ENCODE assay signal across 16 cellular contexts in the genomic region with DNA sequence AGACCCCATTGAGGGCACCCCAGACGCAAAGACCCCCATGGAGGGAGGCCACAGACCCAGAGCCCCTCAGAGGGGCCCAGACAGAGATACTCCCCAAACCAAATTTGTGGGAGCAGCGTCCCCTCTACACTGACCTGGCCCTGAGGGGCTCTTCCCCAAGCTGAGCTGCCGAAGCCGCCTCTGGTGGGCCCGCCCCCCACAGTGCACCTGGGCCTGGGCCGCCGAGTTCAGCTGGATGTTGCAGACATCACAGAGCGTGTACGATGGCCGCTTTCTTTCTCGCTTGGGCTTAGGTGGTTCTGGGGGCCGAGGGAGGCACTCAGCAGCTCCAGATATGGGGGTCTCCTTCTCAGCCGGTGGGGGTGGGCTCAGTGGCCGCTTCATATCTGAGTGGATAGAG. TPM values are rescaled to one million over a fixed set of nuclear protein-coding genes. Genes with fewer than 3 reads are reported as not detected.
A peak's percentile ranks its signal among the peaks of the same experiment; 100 is the strongest.
DNase-seq lines count a peak whose midpoint lies in the region.
"Had no signal": no experiment of that assay in that cellular context is flagged by ENCODE, and none has a peak within 500 bp of the region (broad histone marks: within the 10 kb centered on the region; RNA-seq: fewer than 3 reads in every experiment).

No MANE protein-coding gene starts in this region.

- H3K27me3 ChIP-seq in BLaER1 (no peaks in the 10 kb centered on the region), H7 (ENCODE audit: control insufficient read depth, insufficient read depth, low read length) (no peaks in the 10 kb centered on the region), skeletal muscle tissue (ENCODE audit: control insufficient read depth in 3 of 3, insufficient read depth in 3 of 3, low read length in 3 of 3) (no peaks in the 10 kb centered on the region), Karpas-422 (ENCODE audit: low read length) (no peaks in the 10 kb centered on the region)

- H3K4me3 Mint-ChIP-seq in dendritic cell treated with granulocyte-macrophage colony-stimulating factor and Interleukin-4, amounts not matched to agents 40 ng/mL and 50 ng/mL, for 4 days, result no peak overlapping the region

- H3K4me3 ChIP-seq in BLaER1 (no peak overlapping the region), H7 (ENCODE audit: insufficient read depth, low read depth, low read length) (no peak overlapping the region), skeletal muscle tissue (ENCODE audit: low read length in 3 of 3) (no peak overlapping the region), Karpas-422 (ENCODE audit: low read length) (no peak overlapping the region)

- H3K9me3 ChIP-seq in BLaER1 (no peaks in the 10 kb centered on the region), skeletal muscle tissue (ENCODE audit: control insufficient read depth in 3 of 3, low read length in 3 of 3) (no peaks in the 10 kb centered on the region), Karpas-422 (ENCODE audit: low read length) (no peaks in the 10 kb centered on the region)

- no peaks in the 10 kb centered on the region for H3K36me3 Mint-ChIP-seq in dendritic cell treated with granulocyte-macrophage colony-stimulating factor and Interleukin-4, amounts not matched to agents 40 ng/mL and 50 ng/mL, for 4 days (ENCODE audit: low read depth)
- H3K36me3 Mint-ChIP-seq: CD14-positive monocyte; CD8-positive, alpha-beta T cell had no signal

- H2AFZ ChIP-seq in Karpas-422 (ENCODE audit: low read length), result no peak overlapping the region

- peaks cover 1% of the 10 kb centered on the region for H3K27me3 Mint-ChIP-seq in dendritic cell treated with granulocyte-macrophage colony-stimulating factor and Interleukin-4, amounts not matched to agents 40 ng/mL and 50 ng/mL, for 4 days
- H3K27me3 Mint-ChIP-seq: B cell had no signal

- no peaks in the 10 kb centered on the region for H3K9me2 ChIP-seq in Karpas-422 (replicated peaks; ENCODE audit: insufficient read depth, low read length)

- DNase-seq in H7 (peak; percentile 54), DMS79 (lab: John Stamatoyannopoulos, UW) (no peak), Karpas-422 (no peak), GF-D8 (lab: John Stamatoyannopoulos, UW) (no peak)
- DNase-seq: ACHN; CD8-positive, alpha-beta T cell; COR-L47; DMS153; DND-41; GDM1 had no signal

- peak overlapping the region; percentile 65; the same call in 1 of the 2 replicates for H3K4me2 ChIP-seq in BLaER1
- no peak overlapping the region for H3K4me2 ChIP-seq in Karpas-422 (ENCODE audit: low read depth, low read length, poor library complexity, severe bottlenecking)

- peaks cover 36% of the 10 kb centered on the region for H3K4me1 Mint-ChIP-seq in dendritic cell treated with granulocyte-macrophage colony-stimulating factor and Interleukin-4, amounts not matched to agents 40 ng/mL and 50 ng/mL, for 4 days (ENCODE audit: low read depth)

- peak overlapping the region; percentile 96 for H3K27ac Mint-ChIP-seq in dendritic cell treated with granulocyte-macrophage colony-stimulating factor and Interleukin-4, amounts not matched to agents 40 ng/mL and 50 ng/mL, for 4 days
- H3K27ac Mint-ChIP-seq: B cell had no signal

- H3K4me1 ChIP-seq in BLaER1 (peaks cover 53% of the 10 kb centered on the region), skeletal muscle tissue (ENCODE audit: control insufficient read depth in 3 of 3, insufficient read depth in 3 of 3, low read length in 3 of 3) (peaks cover 11 to 25% (median 24%) of the 10 kb centered on the region in 3 donors), Karpas-422 (ENCODE audit: low read length) (peaks cover 8% of the 10 kb centered on the region)

- H3K9me3 Mint-ChIP-seq in dendritic cell treated with granulocyte-macrophage colony-stimulating factor and Interleukin-4, amounts not matched to agents 40 ng/mL and 50 ng/mL, for 4 days, result no peaks in the 10 kb centered on the region
- H3K9me3 Mint-ChIP-seq: CD8-positive, alpha-beta T cell had no signal

- no peak overlapping the region for H3K27ac ChIP-seq in BLaER1
- no peak overlapping the region for H3K27ac ChIP-seq in skeletal muscle tissue (ENCODE audit: low read depth, low read length)
- H3K27ac ChIP-seq in Karpas-422 (ENCODE audit: low read length), result no peak overlapping the region

- no peak overlapping the region for H3K9ac ChIP-seq in BLaER1
- peak overlapping the region in 2 of 3 donors; percentile 19 to 25 for H3K9ac ChIP-seq in skeletal muscle tissue (ENCODE audit: low read depth in 1 of 3, low read length in 3 of 3)
- no peak overlapping the region for H3K9ac ChIP-seq in Karpas-422 (ENCODE audit: low read length)

- no peaks in the 10 kb centered on the region for H3K79me2 ChIP-seq in Karpas-422 (ENCODE audit: low read length)

- intact Hi-C loops in dendritic cell treated with granulocyte-macrophage colony-stimulating factor and Interleukin-4, amounts not matched to agents 40 ng/mL and 50 ng/mL, for 4 days (cut with micrococcal nuclease), result no loop called here

- H4K20me1 ChIP-seq in BLaER1, result no peaks in the 10 kb centered on the region
- no peaks in the 10 kb centered on the region for H4K20me1 ChIP-seq in Karpas-422 (ENCODE audit: insufficient read depth, low read depth, low read length)

- H3K36me3 ChIP-seq in BLaER1 (no peaks in the 10 kb centered on the region), H7 (replicated peaks; ENCODE audit: control insufficient read depth, insufficient read depth, low read length) (no peaks in the 10 kb centered on the region), skeletal muscle tissue (ENCODE audit: control insufficient read depth in 3 of 3, insufficient read depth in 3 of 3, low read length in 3 of 3) (peaks cover 0 to 2% (median 0%) of the 10 kb centered on the region in 3 donors), Karpas-422 (ENCODE audit: insufficient read depth, low read length) (no peaks in the 10 kb centered on the region)

RNA-seq across cellular contexts. Expression of gene C17orf113, which starts 12.3 kb away (rescaled TPM):
- 1.0 and 1.1 TPM in 2 replicates for total RNA-seq in H7 (2014; rRNA removed; shearing (Covaris generic))
- 1.6 TPM for total RNA-seq in skeletal muscle tissue
- not detected in 2 replicates for total RNA-seq in Karpas-422 (2014; rRNA removed; shearing (Covaris generic); ENCODE audit: low replicate concordance)
- total RNA-seq: A172 had no signal

RNA-seq across cellular contexts. Expression of gene ZNF385C, which starts 35.6 kb away (rescaled TPM):
- total RNA-seq in H7 (2014; rRNA removed; shearing (Covaris generic)), result 2.7 and 3.8 TPM in 2 replicates
- 0.52 TPM for total RNA-seq in skeletal muscle tissue
- not detected in 2 replicates for total RNA-seq in Karpas-422 (2014; rRNA removed; shearing (Covaris generic); ENCODE audit: low replicate concordance)
- total RNA-seq: A172 had no signal

RNA-seq across cellular contexts. Expression of gene NKIRAS2, which starts 42.8 kb away (rescaled TPM):
- total RNA-seq in H7 (2014; rRNA removed; shearing (Covaris generic)), result 31.4 and 35.0 TPM in 2 replicates
- total RNA-seq in skeletal muscle tissue, result 22.4 TPM
- total RNA-seq in Karpas-422 (2014; rRNA removed; shearing (Covaris generic); ENCODE audit: low replicate concordance), result 28.4 and 44.9 TPM in 2 replicates

RNA-seq across cellular contexts. Expression of gene DNAJC7, which starts 45.4 kb away (rescaled TPM):
- total RNA-seq in H7 (2014; rRNA removed; shearing (Covaris generic)), result 83.4 and 97.3 TPM in 2 replicates
- total RNA-seq in skeletal muscle tissue, result 55.3 TPM
- total RNA-seq in Karpas-422 (2014; rRNA removed; shearing (Covaris generic); ENCODE audit: low replicate concordance), result 56.1 and 64.1 TPM in 2 replicates

RNA-seq across cellular contexts. Expression of gene DHX58, which starts 49.8 kb away (rescaled TPM):
- total RNA-seq in H7 (2014; rRNA removed; shearing (Covaris generic)), result 1.2 and 5.6 TPM in 2 replicates
- total RNA-seq in skeletal muscle tissue, result 3.7 TPM
- 12.6 and 20.3 TPM in 2 replicates for total RNA-seq in Karpas-422 (2014; rRNA removed; shearing (Covaris generic); ENCODE audit: low replicate concordance)

Comparison
In these comparisons a context has a peak if more than half of its experiments do, and no peak if none do; other contexts are left out.
1. H3K9ac ChIP-seq: peak in skeletal muscle tissue (2 of 3); none in BLaER1 (single experiment) and Karpas-422 (single experiment).